Comparison of ENCODE assay signal across 8 cellular contexts in genomic region chr17:49646391-49647255, GRCh38. TPM values are rescaled to one million over a fixed set of nuclear protein-coding genes. Genes with fewer than 3 reads are reported as not detected.
DNase-seq lines count a peak whose midpoint lies in the region; ATAC-seq and TF ChIP-seq lines count a peak whose summit lies in the region.

No MANE protein-coding gene starts in this region.

- peak; percentile 65 for ATAC-seq in GM21786 (IDR thresholded peaks at IDR 0.05; ENCODE audit: unreplicated experiment)
- no peak for ATAC-seq in GM18520 (IDR thresholded peaks at IDR 0.05; ENCODE audit: unreplicated experiment)

- H3K4me3 ChIP-seq in A673 (ENCODE audit: low read depth, low read length, poor library complexity, severe bottlenecking) (no peak overlapping the region), SK-N-MC (no peak overlapping the region), endodermal cell (ENCODE audit: low read length) (no peak overlapping the region)

- no TSS peak for BruUV-seq in A673 (replicated peaks; lab: Mats Ljungman, UMichigan)

- H3K4me1 Mint-ChIP-seq in endodermal cell = peaks cover 6% of the 10 kb centered on the region
- peaks cover 6% of the 10 kb centered on the region for H3K4me1 Mint-ChIP-seq in progenitor cell of endocrine pancreas (ENCODE audit: low read depth)

- H3K27ac ChIP-seq in A673 (ENCODE audit: low read depth, low read length, poor library complexity, severe bottlenecking) = no peak overlapping the region
- H3K27ac ChIP-seq in SK-N-MC = peak overlapping the region; percentile 67; the same call in 1 of the 2 replicates
- no peak overlapping the region for H3K27ac ChIP-seq in endodermal cell (ENCODE audit: low read depth, low read length)

- CTCF ChIA-PET in A673 (lab: Charles Lee) = interaction anchor here (0.6 kb wide), 1 partner anchor 69 kb away, joined by 3 read pairs; no protein-coding TSS in a partner anchor

- no peak for TF ChIP-seq CTCF in A673 (conservative IDR thresholded peaks at IDR 0.05; ENCODE audit: low read depth, low read length)
- no peak for TF ChIP-seq CTCF in endodermal cell (conservative IDR thresholded peaks at IDR 0.05)
- TF ChIP-seq CTCF in progenitor cell of endocrine pancreas (IDR thresholded peaks at IDR 0.05; ENCODE audit: unreplicated experiment) = no peak

- no peaks in the 10 kb centered on the region for H3K27me3 Mint-ChIP-seq in endodermal cell (ENCODE audit: insufficient read depth)
- no peaks in the 10 kb centered on the region for H3K27me3 Mint-ChIP-seq in progenitor cell of endocrine pancreas

- H3K9ac ChIP-seq in SK-N-MC (ENCODE audit: insufficient read length) (no peak overlapping the region), endodermal cell (ENCODE audit: extremely low read depth, low read length, poor library complexity, severe bottlenecking) (no peak overlapping the region)

- no peaks in the 10 kb centered on the region for H3K9me3 Mint-ChIP-seq in endodermal cell
- no peaks in the 10 kb centered on the region for H3K9me3 Mint-ChIP-seq in progenitor cell of endocrine pancreas (ENCODE audit: low read depth)

- H3K4me1 ChIP-seq in A673 (ENCODE audit: insufficient read depth, low read length, poor library complexity, severe bottlenecking) (no peaks in the 10 kb centered on the region), endodermal cell (ENCODE audit: control insufficient read depth, insufficient read depth, low read length) (no peaks in the 10 kb centered on the region)

- H3K36me3 Mint-ChIP-seq in endodermal cell (ENCODE audit: low read depth) (no peaks in the 10 kb centered on the region), progenitor cell of endocrine pancreas (ENCODE audit: insufficient read depth) (no peaks in the 10 kb centered on the region)

- peak overlapping the region; percentile 58 for H3K27ac Mint-ChIP-seq in endodermal cell
- peak overlapping the region; percentile 49 for H3K27ac Mint-ChIP-seq in progenitor cell of endocrine pancreas

- POLR2A ChIA-PET in A673 (lab: Charles Lee; ENCODE audit: low non-redundant PET) = interaction anchor here (0.6 kb wide), 1 partner anchor 31 kb away, joined by 9 read pairs; no protein-coding TSS in a partner anchor

- no peaks in the 10 kb centered on the region for H3K27me3 ChIP-seq in A673 (replicated peaks; ENCODE audit: insufficient read depth, low read depth, low read length, poor library complexity)
- no peaks in the 10 kb centered on the region for H3K27me3 ChIP-seq in endodermal cell (ENCODE audit: control insufficient read depth, insufficient read depth, low read length, poor library complexity, severe bottlenecking)

- 88 to 92% methylated on average over 9 to 10 of the region's 10 CpGs for WGBS in endodermal cell (ENCODE audit: insufficient coverage in 1 of 2, insufficient read length in 1 of 2), 2 experiments

- no peak overlapping the region for H3K4me3 Mint-ChIP-seq in endodermal cell
- no peak overlapping the region for H3K4me3 Mint-ChIP-seq in progenitor cell of endocrine pancreas (ENCODE audit: low read depth)

- intact Hi-C loops in A673 (cut with micrococcal nuclease; ENCODE audit: unreplicated experiment) = no loop called here

- DNase-seq in A673 (ENCODE audit: low spot score) (peak; percentile 4), SK-N-MC (ENCODE audit: low read depth, low spot score) (no peak), endodermal cell (peak; percentile 58), progenitor cell of endocrine pancreas (ENCODE audit: low spot score, unreplicated experiment) (no peak), NCI-H1092 treated with DMSO at 0.1 percent for 48 hours (lab: John Stamatoyannopoulos, UW) (no peak), epidermal melanocyte (ENCODE audit: insufficient read length, low spot score) (no peak)

- H3K9me3 ChIP-seq in A673 (ENCODE audit: low read depth, low read length, poor library complexity, severe bottlenecking) (no peaks in the 10 kb centered on the region), SK-N-MC (ENCODE audit: low read depth, low read length) (no peaks in the 10 kb centered on the region), endodermal cell (ENCODE audit: control insufficient read depth, low read length) (no peaks in the 10 kb centered on the region)

- H3K36me3 ChIP-seq in A673 (ENCODE audit: insufficient read depth, low read length, poor library complexity, severe bottlenecking) = no peaks in the 10 kb centered on the region
- no peaks in the 10 kb centered on the region for H3K36me3 ChIP-seq in SK-N-MC (ENCODE audit: insufficient read depth, low read length)
- H3K36me3 ChIP-seq in endodermal cell (ENCODE audit: control insufficient read depth, insufficient read depth, low read length) = no peaks in the 10 kb centered on the region

RNA-seq across cellular contexts. Expression of gene SPOP, which starts 31.3 kb away (rescaled TPM):
- total RNA-seq in A673 (2021) (53.4 and 66.6 TPM in 2 replicates), endodermal cell (10 to 100 TPM; 39.9 to 41.3 TPM), progenitor cell of endocrine pancreas (53.7 and 58.0 TPM in 2 replicates)
- polyA plus RNA-seq in endodermal cell (2013, experiment 1 of 2) = 54.5 TPM
- polyA plus RNA-seq in endodermal cell (2013, experiment 2 of 2) = 42.8 TPM

Comparison
In these comparisons a context has a peak if more than half of its experiments do, and no peak if none do; other contexts are left out.
1. DNase-seq: peak in A673 (single experiment) and endodermal cell (single experiment); none in SK-N-MC (single experiment), progenitor cell of endocrine pancreas (single experiment), NCI-H1092 treated with DMSO at 0.1 percent for 48 hours (single experiment) and epidermal melanocyte (single experiment).